Comparison of ENCODE assay signal across 6 cellular contexts in genomic region chr6:31740397-31741223, GRCh38. TPM values are rescaled to one million over a fixed set of nuclear protein-coding genes. Genes with fewer than 3 reads are reported as not detected.
DNase-seq lines count a peak whose midpoint lies in the region; ATAC-seq and TF ChIP-seq lines count a peak whose summit lies in the region.

No MANE protein-coding gene starts in this region.

- H3K4me3 ChIP-seq in brain microvascular endothelial cell (ENCODE audit: low read depth, low read length) = peak overlapping the region; percentile 91

- peaks cover 3% of the 10 kb centered on the region for H3K27me3 Mint-ChIP-seq in nephron progenitor cell (ENCODE audit: low read depth, poor library complexity)

- peaks cover 3% of the 10 kb centered on the region for H3K36me3 ChIP-seq in brain microvascular endothelial cell (replicated peaks)

- H3K4me1 Mint-ChIP-seq in nephron progenitor cell = peaks cover 96% of the 10 kb centered on the region

- H3K9me3 Mint-ChIP-seq in nephron progenitor cell = no peaks in the 10 kb centered on the region

- peak overlapping the region; percentile 98 for H3K4me3 Mint-ChIP-seq in nephron progenitor cell

- no peak overlapping the region for H3K27ac Mint-ChIP-seq in nephron progenitor cell

- in situ Hi-C loops in brain microvascular endothelial cell (cut with HindIII; ENCODE audit: low pct_ligation_motif_present, low sequenced_read_pairs) = no loop called here

- TF ChIP-seq CTCF in brain microvascular endothelial cell (IDR thresholded peaks at IDR 0.05; ENCODE audit: low read depth, low read length, missing control alignments) (no peak), nephron progenitor cell (IDR thresholded peaks at IDR 0.05) (no peak)

- no peaks in the 10 kb centered on the region for H3K27me3 ChIP-seq in brain microvascular endothelial cell (replicated peaks)

- peak overlapping the region; percentile 68 for H3K27ac ChIP-seq in brain microvascular endothelial cell

- DNase-seq in NK-92 treated with Interleukin-12 subunit alpha and Interleukin-12 subunit beta, amount 100 ng/mL, for 24 hours (lab: John Stamatoyannopoulos, UW) = peak; percentile 37
- DNase-seq in NK-92 (lab: John Stamatoyannopoulos, UW; ENCODE audit: unreplicated experiment) (no peak), brain microvascular endothelial cell (no peak), nephron progenitor cell (no peak), mesenteric fat pad (ENCODE audit: low spot score) (no peak)

- ATAC-seq in HG03039 (IDR thresholded peaks at IDR 0.05; ENCODE audit: unreplicated experiment) = no peak

- peaks cover 22% of the 10 kb centered on the region for H3K36me3 Mint-ChIP-seq in nephron progenitor cell (ENCODE audit: low read depth)

RNA-seq across cellular contexts. Expression of gene MSH5, which starts 0.8 kb away (rescaled TPM):
- 14.8 TPM for total RNA-seq in mesenteric fat pad

RNA-seq across cellular contexts. Expression of gene CLIC1, which starts 4.3 kb away (rescaled TPM):
- total RNA-seq in mesenteric fat pad = 408 TPM

RNA-seq across cellular contexts. Expression of gene DDAH2, which starts 11.5 kb away (rescaled TPM):
- 123 TPM for total RNA-seq in mesenteric fat pad

RNA-seq across cellular contexts. Expression of gene MPIG6B, which starts 17.4 kb away (rescaled TPM):
- total RNA-seq in mesenteric fat pad = not detected

RNA-seq across cellular contexts. Expression of gene LY6G6C, which starts 19.1 kb away (rescaled TPM):
- not detected for total RNA-seq in mesenteric fat pad
